Comparison of ENCODE assay signal across 1 cellular context in the genomic region with DNA sequence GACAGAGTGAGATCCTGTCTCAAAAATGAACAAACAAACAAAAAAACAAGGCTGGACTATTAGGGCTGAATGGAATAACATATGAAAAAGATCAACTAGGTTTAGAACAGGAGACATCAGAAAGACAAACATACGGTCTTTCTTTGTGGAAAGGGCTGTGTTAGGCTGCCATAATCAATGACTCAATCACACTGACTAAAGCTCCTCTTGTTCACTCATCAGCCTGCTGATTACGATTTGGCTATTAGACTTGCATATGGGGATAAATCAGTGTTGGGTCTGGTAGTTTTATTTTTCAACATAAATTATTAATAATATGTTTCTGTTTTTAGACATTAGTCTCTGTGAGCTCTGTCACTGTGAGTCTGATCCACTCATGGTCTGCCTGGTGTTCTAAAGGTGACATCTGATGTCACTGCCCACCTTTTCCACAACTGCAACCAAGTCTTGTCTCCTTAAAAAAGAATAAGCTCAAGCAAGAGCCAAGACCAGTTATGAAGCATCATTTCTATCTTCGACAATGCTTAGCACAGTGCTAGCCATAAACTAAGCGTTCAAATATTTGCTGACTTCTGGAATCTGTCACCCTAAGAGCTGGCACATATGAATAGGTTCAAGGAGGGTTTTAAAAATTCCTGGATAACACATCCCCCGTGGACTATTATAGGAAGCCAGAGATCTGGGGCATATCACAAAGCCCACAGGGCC.
TF ChIP-seq lines count a peak whose summit lies in the region.

No MANE protein-coding gene starts in this region.

TF ChIP-seq in HepG2, 621 proteins besides CTCF, POLR2A, EP300 and RAD21:
- TF ChIP-seq BCLAF1 (IDR thresholded peaks at IDR 0.05) = no peak
- no peak for TF ChIP-seq ZNF629 (CRISPR knock-in tag; conservative IDR thresholded peaks at IDR 0.05)
- peak in 1 of 2 experiments; percentile 5; a peak in 1 of 4 replicates for TF ChIP-seq MAFK (conservative IDR thresholded peaks at IDR 0.05 in 1 of 2, IDR thresholded peaks at IDR 0.05 in 1 of 2; ENCODE audit: low read length in 2 of 2)
TF ChIP-seq in HepG2: peak in this region for 1.
